19 cellular contexts compared by ENCODE assay signal in the genomic region with DNA sequence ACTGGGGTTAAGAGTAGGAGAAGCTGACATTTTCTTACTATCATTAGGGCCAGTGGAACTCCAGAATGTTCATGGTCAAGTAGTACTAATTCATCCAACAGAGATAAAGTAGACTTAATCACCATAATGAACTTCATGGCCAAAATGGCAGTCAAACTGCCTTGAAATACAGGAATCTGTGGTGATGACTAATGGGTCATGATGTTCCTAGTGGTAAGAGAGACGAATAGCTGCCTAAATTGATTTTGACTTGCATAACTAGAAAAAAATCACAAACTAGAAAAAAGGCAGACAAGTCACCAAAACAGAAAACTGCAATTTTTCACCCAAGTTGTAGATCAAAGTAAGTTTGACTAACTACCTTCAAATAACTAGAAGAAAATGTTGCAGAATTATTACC.
"Had no signal": no experiment of that assay in that cellular context is flagged by ENCODE, and none has a peak within 500 bp of the region (broad histone marks: within the 10 kb centered on the region; RNA-seq: fewer than 3 reads in every experiment).

No MANE protein-coding gene starts in this region.

- DNase-seq: activated B cell treated with CpG ODN at 0.5 μM for 24 hours; activated CD4-positive, alpha-beta T cell treated with anti-CD3 and anti-CD28 coated beads, Interleukin-2, amount 10 ng/mL, durations not matched to agents 24 days and 14 days; activated CD8-positive, alpha-beta memory T cell treated with anti-CD3 and anti-CD28 coated beads, Interleukin-2, amount 50 U/mL, for 4 hours; activated CD8-positive, alpha-beta T cell treated with anti-CD3 and anti-CD28 coated beads, Interleukin-2, amount 10 ng/mL, durations not matched to agents 7 days and 5 days; activated effector memory CD4-positive, alpha-beta T cell treated with anti-CD3 and anti-CD28 coated beads, Interleukin-2, amount 50 U/mL, for 16 hours; activated T-cell treated with anti-CD3 and anti-CD28 coated beads, Interleukin-2, amount 50 U/mL, for 48 hours; amniotic stem cell; colonic mucosa; heart left ventricle; left cardiac atrium; lower lobe of right lung; psoas muscle; stimulated activated CD4-positive, alpha-beta T cell treated with anti-CD3 and anti-CD28 coated beads, Interleukin-1b, Interleukin-23, amount 100 ng/mL, for 48 hours; stimulated activated naive CD8-positive, alpha-beta T cell treated with anti-CD3 and anti-CD28 coated beads, Interleukin-15, amount 100 ng/mL, for 72 hours; T-helper 2 cell had no signal

- H3K4me3 ChIP-seq: cardiac muscle cell, colonic mucosa, esophagus muscularis mucosa, heart left ventricle, lower lobe of right lung, psoas muscle, thoracic aorta had no signal

- ATAC-seq: activated CD8-positive, alpha-beta T cell treated with anti-CD3 and anti-CD28 coated beads, Interleukin-2, amount 10 ng/mL, durations not matched to agents 7 days and 5 days; activated naive CD4-positive, alpha-beta T cell treated with anti-CD3 and anti-CD28 coated beads, Interleukin-2, amount 50 U/mL, for 72 hours; heart left ventricle; lower lobe of right lung; psoas muscle; stimulated activated naive CD8-positive, alpha-beta T cell treated with anti-CD3 and anti-CD28 coated beads, Interleukin-15, amount 100 ng/mL, for 72 hours had no signal
